16 cellular contexts compared by ENCODE assay signal in the genomic region with DNA sequence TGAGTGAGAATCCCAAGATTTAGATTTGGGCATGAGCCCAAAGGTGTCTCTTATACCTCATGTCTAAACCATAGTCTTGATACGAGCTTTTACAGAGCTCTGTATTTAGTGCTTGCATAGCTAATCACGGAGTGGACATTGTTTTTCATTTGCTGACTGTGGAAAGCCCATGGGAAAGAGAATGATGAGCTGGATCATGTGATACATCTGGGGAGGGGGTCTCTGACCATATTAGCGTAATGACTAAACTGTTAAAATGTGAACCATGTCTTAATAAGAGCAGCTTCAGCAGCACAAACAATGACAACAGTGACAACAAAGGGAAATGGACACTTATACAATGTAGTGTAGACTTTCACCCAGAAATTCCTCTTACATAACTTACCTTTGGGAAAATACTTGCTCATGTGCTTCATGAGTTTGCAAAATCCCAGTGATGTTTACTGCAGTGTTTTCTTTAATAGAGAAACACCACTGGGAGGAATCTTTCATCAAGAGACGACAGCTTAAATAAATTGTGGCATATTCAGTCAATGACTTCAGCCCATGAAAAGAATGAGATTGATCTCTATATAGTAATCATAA.
"Had no signal": no experiment of that assay in that cellular context is flagged by ENCODE, and none has a peak within 500 bp of the region (broad histone marks: within the 10 kb centered on the region; RNA-seq: fewer than 3 reads in every experiment).

No MANE protein-coding gene starts in this region.

- H3K4me3 ChIP-seq: left ventricle myocardium inferior, suprapubic skin had no signal

- H3K9me3 ChIP-seq: suprapubic skin had no signal

- FAIRE-seq: islet of Langerhans, small intestine had no signal

- ATAC-seq: effector memory CD8-positive, alpha-beta T cell; right cardiac atrium; stimulated activated naive CD8-positive, alpha-beta T cell treated with anti-CD3 and anti-CD28 coated beads, Interleukin-15, Interleukin-2, amounts not matched to agents 100 U/mL and 50 U/mL, for 24 hours had no signal

- H3K27ac ChIP-seq: epithelial cell of prostate, left ventricle myocardium inferior, suprapubic skin had no signal

- H3K27me3 ChIP-seq: suprapubic skin had no signal

- DNase-seq: activated CD4-positive, CD25-positive, alpha-beta regulatory T cell treated with anti-CD3 and anti-CD28 coated beads, Interleukin-2, amount 50 U/mL, for 72 hours; activated naive CD4-positive, alpha-beta T cell treated with Interleukin-2 at 50 U/mL for 16 hours; activated T-cell treated with anti-CD3 and anti-CD28 coated beads for 4 hours; aorta; cerebellar nuclear complex; effector memory CD8-positive, alpha-beta T cell; left ventricle myocardium inferior; nephron progenitor cell; occipital lobe; right cardiac atrium; small intestine; stimulated activated CD4-positive, alpha-beta T cell treated with anti-CD3 and anti-CD28 coated beads, Interleukin-4, amount 100 ng/mL, for 24 hours; stimulated activated naive CD8-positive, alpha-beta T cell treated with anti-CD3 and anti-CD28 coated beads, Interleukin-15, Interleukin-2, amounts not matched to agents 100 U/mL and 50 U/mL, for 24 hours had no signal

- H3K36me3 ChIP-seq: left ventricle myocardium inferior, suprapubic skin had no signal
